Comparison of ENCODE assay signal across 12 cellular contexts in the genomic region with DNA sequence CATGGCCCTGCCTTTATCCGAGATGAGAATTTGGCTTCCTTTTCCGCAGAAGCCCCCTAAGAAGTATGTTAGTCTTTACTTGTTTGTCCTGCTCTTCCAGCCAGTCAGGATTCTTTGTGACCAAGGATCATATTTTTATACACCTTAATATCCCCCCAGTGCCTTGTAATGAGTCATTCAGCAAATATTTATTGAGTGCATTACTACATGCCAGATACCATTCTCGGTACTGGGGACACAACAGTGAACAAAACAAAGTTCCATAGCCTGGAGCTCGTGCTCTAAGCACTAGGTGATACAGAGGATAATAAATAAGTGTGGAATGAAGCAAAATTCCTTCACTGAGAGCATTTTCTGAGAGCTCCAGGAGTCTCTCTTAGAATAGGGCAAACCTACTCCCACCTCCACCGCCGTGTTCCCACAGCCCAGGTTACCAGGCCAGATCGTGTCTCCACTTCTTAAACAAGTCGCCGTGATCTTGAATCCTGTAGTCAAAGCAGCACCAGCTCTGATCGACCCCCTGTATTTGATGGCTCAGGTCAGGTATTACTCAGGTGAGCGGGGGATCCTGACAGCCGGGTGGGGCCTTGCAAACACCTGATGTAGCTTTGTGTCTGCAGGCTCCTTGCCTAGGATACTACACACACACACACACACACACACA. TPM values are rescaled to one million over a fixed set of nuclear protein-coding genes. Genes with fewer than 3 reads are reported as not detected.
A peak's percentile ranks its signal among the peaks of the same experiment; 100 is the strongest.
DNase-seq lines count a peak whose midpoint lies in the region; ATAC-seq, FAIRE-seq and TF ChIP-seq lines count a peak whose summit lies in the region.
"Had no signal": no experiment of that assay in that cellular context is flagged by ENCODE, and none has a peak within 500 bp of the region (broad histone marks: within the 10 kb centered on the region; RNA-seq: fewer than 3 reads in every experiment).

No MANE protein-coding gene starts in this region.

- H4K91ac ChIP-seq in H1 (replicated peaks; ENCODE audit: insufficient read length, low read length) (no peak overlapping the region), H9 (ENCODE audit: insufficient read length, low read depth, low read length) (no peak overlapping the region)

- no peak overlapping the region for H3K9ac ChIP-seq in BLaER1 treated with 17β-estradiol and CSF1 and Interleukin-3, amounts not matched to agents 10 nM and 100 nM
- H3K9ac ChIP-seq in H1 (replicated peaks in 1 of 4; ENCODE audit: extremely low read depth in 1 of 4, low read depth in 3 of 4, low read length in 3 of 4) (no peak overlapping the region), H9 (ENCODE audit: extremely low read depth, insufficient read length, low read length) (no peak overlapping the region)

- no peaks in the 10 kb centered on the region for H3K36me3 Mint-ChIP-seq in H9 (ENCODE audit: insufficient read depth in 1 of 3, low read depth in 3 of 3)

- CTCF ChIA-PET in H1 (lab: Charles Lee; ENCODE audit: partially characterized antibody), result interaction anchor here (0.6 to 20.0 kb wide), 39 partner anchors 9 to 1657 kb away, joined by 3 to 496 read pairs (median 5); partner anchors contain the start of genes CX3CR1, GORASP1, TTC21A and XIRP1

- H3K4me1 ChIP-seq in BLaER1 treated with 17β-estradiol and CSF1 and Interleukin-3, amounts not matched to agents 10 nM and 100 nM, result peaks cover 38 to 86% (median 75%) of the 10 kb centered on the region in 10 experiments
- H3K4me1 ChIP-seq in H1 (replicated peaks in 1 of 4; ENCODE audit: control insufficient read depth in 3 of 4, insufficient read depth in 4 of 4, low read length in 3 of 4) (0 out of 7 replicates have a peak, but pooled peaks cover 0 to 3% (median 0%) of the 10 kb centered on the region in 4 experiments), pancreas (peaks cover 4 to 13% (median 5%) of the 10 kb centered on the region in 3 donors), H9 (ENCODE audit: insufficient read depth, low read length) (no peaks in the 10 kb centered on the region; the same call in 1 of the 2 replicates)

- H3K79me2 ChIP-seq in H1 (ENCODE audit: control insufficient read depth in 1 of 2, insufficient read depth in 2 of 2, low read length in 2 of 2) (no peaks in the 10 kb centered on the region), H9 (ENCODE audit: insufficient read depth, low read length) (no peaks in the 10 kb centered on the region)

- no peaks in the 10 kb centered on the region for H3K27me3 ChIP-seq in BLaER1 treated with 17β-estradiol and CSF1 and Interleukin-3, amounts not matched to agents 10 nM and 100 nM
- H3K27me3 ChIP-seq in H1 (replicated peaks in 1 of 4; ENCODE audit: control insufficient read depth in 3 of 4, extremely low read depth in 1 of 4, insufficient read depth in 3 of 4, low read length in 3 of 4) (no peaks in the 10 kb centered on the region), pancreas (no peaks in the 10 kb centered on the region), H9 (ENCODE audit: insufficient read depth, low read length) (no peaks in the 10 kb centered on the region)
- H3K27me3 ChIP-seq: heart right ventricle had no signal

- no peak overlapping the region for H3K14ac ChIP-seq in H1 (ENCODE audit: insufficient read length)
- no peak overlapping the region for H3K14ac ChIP-seq in H9 (ENCODE audit: insufficient read depth, low read length)

- H2AFZ ChIP-seq in H1 (ENCODE audit: low read length), result no peak overlapping the region
- H2AFZ ChIP-seq in H9 (ENCODE audit: low read length), result no peak overlapping the region

- peaks cover 1% of the 10 kb centered on the region; the same call in 1 of the 2 replicates for H3K27me3 Mint-ChIP-seq in H9 (ENCODE audit: low read depth)
- H3K27me3 Mint-ChIP-seq: naive B cell had no signal

- no peak for TF ChIP-seq RAD21 in H1 (IDR thresholded peaks at IDR 0.05 in 1 of 2, conservative IDR thresholded peaks at IDR 0.05 in 1 of 2; ENCODE audit: low read depth in 2 of 2, low read length in 2 of 2)

- no peak overlapping the region for H3T11ph ChIP-seq in H9 (ENCODE audit: low read length)

- no peak overlapping the region for H3K23ac ChIP-seq in H1 (ENCODE audit: insufficient read length)
- no peak overlapping the region for H3K23ac ChIP-seq in H9 (ENCODE audit: insufficient read length, low read depth, low read length)

- no peak overlapping the region for H3K56ac ChIP-seq in H1 (replicated peaks; ENCODE audit: insufficient read length, low read depth, low read length)
- no peak overlapping the region for H3K56ac ChIP-seq in H9 (ENCODE audit: insufficient read length, low read depth, low read length)

- 0 out of 2 replicates have a peak overlapping the region, but pooled peaks have one; percentile 66 for H2BK20ac ChIP-seq in H1 (ENCODE audit: low read length)
- no peak overlapping the region for H2BK20ac ChIP-seq in H9 (ENCODE audit: low read depth, low read length, poor library complexity, severe bottlenecking)

- H3K4me3 ChIP-seq in BLaER1 treated with 17β-estradiol and CSF1 and Interleukin-3, amounts not matched to agents 10 nM and 100 nM, result no peak overlapping the region
- H3K4me3 ChIP-seq in H1 (ENCODE audit: extremely low read depth in 1 of 4, insufficient read depth in 2 of 4, low read depth in 3 of 4, low read length in 4 of 4) (no peak overlapping the region), pancreas (no peak overlapping the region)
- H3K4me3 ChIP-seq: heart right ventricle had no signal

- peak overlapping the region; percentile 82; the same call in 1 of the 2 replicates for H2AK5ac ChIP-seq in H1 (ENCODE audit: low read depth, low read length)
- no peak overlapping the region for H2AK5ac ChIP-seq in H9 (ENCODE audit: insufficient read length, low read length)

- H4K5ac ChIP-seq in H1 (ENCODE audit: insufficient read length, low read depth, low read length), result no peak overlapping the region
- no peak overlapping the region for H4K5ac ChIP-seq in H9 (ENCODE audit: insufficient read length, low read depth, low read length)

- intact Hi-C loops in pancreas (cut with DNase I), result loop anchor here (5.0 to 10.0 kb wide), 2 partner anchors 159 to 161 kb away; partner anchors contain the start of gene CX3CR1 (in 2 of the 3)

- H2BK120ac ChIP-seq in H1 (replicated peaks; ENCODE audit: low read depth, low read length), result no peak overlapping the region
- H2BK120ac ChIP-seq in H9 (ENCODE audit: low read depth, low read length, poor library complexity, severe bottlenecking), result no peak overlapping the region

- no peak for TF ChIP-seq EP300 in H1 (IDR thresholded peaks at IDR 0.05; ENCODE audit: borderline replicate concordance in 1 of 2, low read depth in 2 of 2, low read length in 2 of 2)

- no peak overlapping the region; a peak in 1 of 7 replicates for H3K27ac Mint-ChIP-seq in H9

- 0 out of 22 replicates have a peak, but pooled peaks cover 0 to 4% (median 0%) of the 10 kb centered on the region in 11 experiments for H3K36me3 ChIP-seq in BLaER1 treated with 17β-estradiol and CSF1 and Interleukin-3, amounts not matched to agents 10 nM and 100 nM
- H3K36me3 ChIP-seq in H1 (ENCODE audit: control insufficient read depth in 2 of 4, insufficient read depth in 4 of 4, low read length in 3 of 4), result no peaks in the 10 kb centered on the region
- no peaks in the 10 kb centered on the region for H3K36me3 ChIP-seq in pancreas

- H2BK15ac ChIP-seq in H1 (ENCODE audit: low read length) (no peak overlapping the region; the same call in 1 of the 2 replicates), H9 (ENCODE audit: low read depth, low read length) (no peak overlapping the region)

- H3K18ac ChIP-seq in H1 (ENCODE audit: extremely low read depth, low read length) (no peak overlapping the region), H9 (ENCODE audit: insufficient read length, low read depth, low read length) (no peak overlapping the region)

- FAIRE-seq in H1 (lab: Jason Lieb, UNC), result no peak
- FAIRE-seq in pancreas (lab: Jason Lieb, UNC), result no peak
- FAIRE-seq: colon had no signal

- H3K79me1 ChIP-seq in H1 (ENCODE audit: low read depth, low read length), result no peaks in the 10 kb centered on the region
- no peaks in the 10 kb centered on the region for H3K79me1 ChIP-seq in H9 (ENCODE audit: insufficient read depth, low read depth, low read length, poor library complexity, severe bottlenecking)

- peak; percentile 75 for DNase-seq in LoVo (ENCODE audit: low spot score)
- DNase-seq in H1 (ENCODE audit: low read depth in 1 of 2, low spot score in 2 of 2), result no peak
- peak in 3 of 6 donors; percentile 11 to 39 (median 18) for DNase-seq in pancreas
- no peak for DNase-seq in middle frontal gyrus (ENCODE audit: extremely low spot score, low spot score)
- DNase-seq in midbrain (lab: John Stamatoyannopoulos, UW), result no peak
- no peak for DNase-seq in H9
- DNase-seq: activated effector memory CD4-positive, alpha-beta T cell treated with Interleukin-2 at 50 U/mL for 16 hours; naive B cell had no signal

- POLR2A ChIA-PET in H1 (lab: Charles Lee; ENCODE audit: partially characterized antibody), result interaction anchor here (0.7 to 3.1 kb wide), 11 partner anchors 10 to 166 kb away, joined by 3 to 13 read pairs (median 3); partner anchors contain the start of genes GORASP1 and TTC21A

- no peak for TF ChIP-seq POLR2A in H1 (IDR thresholded peaks at IDR 0.05; ENCODE audit: control extremely low read depth in 1 of 2, low read depth in 2 of 2, low read length in 2 of 2)

- H2BK5ac ChIP-seq in H1 (ENCODE audit: low read depth, low read length) (peak overlapping the region; percentile 84; the same call in 1 of the 2 replicates), H9 (ENCODE audit: insufficient read length, low read length) (no peak overlapping the region)

- TF ChIP-seq CTCF in H1 (IDR thresholded peaks at IDR 0.05; ENCODE audit: control extremely low read depth in 1 of 3, insufficient read depth in 1 of 3, low read depth in 1 of 3, low read length in 3 of 3) (no peak), pancreas (IDR thresholded peaks at IDR 0.05) (no peak), H9 (conservative IDR thresholded peaks at IDR 0.05) (no peak)

- peak overlapping the region in 1 of 11 experiments; percentile 1; a peak in 1 of 22 replicates for H3K27ac ChIP-seq in BLaER1 treated with 17β-estradiol and CSF1 and Interleukin-3, amounts not matched to agents 10 nM and 100 nM
- H3K27ac ChIP-seq in H1 (ENCODE audit: low read depth, low read length) (no peak overlapping the region), pancreas (peak overlapping the region; percentile 20 to 78 (median 46)), H9 (ENCODE audit: insufficient read length, low read depth, low read length) (no peak overlapping the region)

- peak; percentile 72 to 87 (median 80) for ATAC-seq in pancreas
- ATAC-seq in HG02981 (IDR thresholded peaks at IDR 0.05; ENCODE audit: unreplicated experiment), result no peak

- WGBS in H1 (ENCODE audit: extremely low coverage in 1 of 2, insufficient coverage in 1 of 2, insufficient read length in 1 of 2, insufficient replicate concordance in 2 of 2, low coverage in 1 of 2, low lambda C conversion rate in 2 of 2, missing lambda C conversion rate in 1 of 2), 2 experiments, result 78% methylated on average over 12 of the region's 12 CpGs; no CpG with 5 or more reads in 1 of the 2 experiments
- WGBS in pancreas, 2 donors, result 43 to 47% methylated on average over 12 of the region's 12 CpGs
- WGBS in H9 (ENCODE audit: extremely low coverage, insufficient read length, low lambda C conversion rate), result no CpG with 5 or more reads among the region's 12 CpGs

- H3K9me3 ChIP-seq in BLaER1 treated with 17β-estradiol and CSF1 and Interleukin-3, amounts not matched to agents 10 nM and 100 nM (replicated peaks in 1 of 11), result no peaks in the 10 kb centered on the region
- H3K9me3 ChIP-seq in H1 (ENCODE audit: insufficient read depth in 2 of 2, low read depth in 1 of 2, low read length in 1 of 2) (no peaks in the 10 kb centered on the region), pancreas (no peaks in the 10 kb centered on the region), H9 (ENCODE audit: control insufficient read depth, low read depth, low read length) (no peaks in the 10 kb centered on the region)
- H3K9me3 ChIP-seq: heart right ventricle had no signal

- H4K8ac ChIP-seq in H1 (ENCODE audit: extremely low read depth, insufficient read depth, low read length), result no peak overlapping the region; the same call in 1 of the 2 replicates
- H4K8ac ChIP-seq in H9 (replicated peaks; ENCODE audit: insufficient read length, low read depth, low read length), result no peak overlapping the region

- no peaks in the 10 kb centered on the region for H3K9me3 Mint-ChIP-seq in H9
- H3K9me3 Mint-ChIP-seq: naive B cell had no signal

- H2BK12ac ChIP-seq in H1 (ENCODE audit: low read depth, low read length) (peak overlapping the region; percentile 97; the same call in 1 of the 2 replicates), H9 (ENCODE audit: insufficient read length, low read depth, low read length) (no peak overlapping the region)

- H3K23me2 ChIP-seq in H1 (ENCODE audit: low read depth, low read length) (no peaks in the 10 kb centered on the region), H9 (ENCODE audit: insufficient read length, low read depth, low read length, poor library complexity, severe bottlenecking) (no peaks in the 10 kb centered on the region)

- H3K4me2 ChIP-seq in BLaER1 treated with 17β-estradiol and CSF1 and Interleukin-3, amounts not matched to agents 10 nM and 100 nM, result peak overlapping the region in 10 of 11 experiments; percentile 47 to 98 (median 94); a peak in 20 of 22 replicates
- no peak overlapping the region for H3K4me2 ChIP-seq in H1 (ENCODE audit: insufficient read depth in 1 of 2, low read depth in 2 of 2, low read length in 2 of 2)
- no peak overlapping the region for H3K4me2 ChIP-seq in H9 (ENCODE audit: insufficient read depth, insufficient read length, low read length)

- H3K4me3 Mint-ChIP-seq in H9, result no peak overlapping the region

- peaks cover 10% of the 10 kb centered on the region in 2 experiments for H3K4me1 Mint-ChIP-seq in H9

- H4K20me1 ChIP-seq in BLaER1 treated with 17β-estradiol and CSF1 and Interleukin-3, amounts not matched to agents 10 nM and 100 nM, result no peaks in the 10 kb centered on the region
- H4K20me1 ChIP-seq in H1 (replicated peaks in 1 of 2; ENCODE audit: control insufficient read depth in 1 of 2, insufficient read depth in 2 of 2, low read length in 2 of 2), result no peaks in the 10 kb centered on the region
- peaks cover 2% of the 10 kb centered on the region for H4K20me1 ChIP-seq in H9 (ENCODE audit: control insufficient read depth, insufficient read depth, insufficient read length)

- H3K4ac ChIP-seq in H1 (replicated peaks; ENCODE audit: insufficient read length, low read depth, low read length), result no peak overlapping the region
- H3K4ac ChIP-seq in H9 (ENCODE audit: low read depth, low read length), result no peak overlapping the region

RNA-seq across cellular contexts. Expression of gene TTC21A, which starts 18.5 kb away (rescaled TPM):
- 1.7 and 2.8 TPM in 2 replicates for total RNA-seq in H1 (2021; fragmentation: NEBNext Ultra II Directional; extraction: Animal tissue kit (Norgen Biotek cat#: 25700))
- polyA plus RNA-seq in H1 (2011; rRNA removed) (2.3 and 2.7 TPM in 2 replicates), pancreas (10 to 100 TPM; 21.7 to 31.3 TPM)
- 2.5 TPM for polyA plus RNA-seq in H1 (2011; cell fraction: cytosol; rRNA removed)
- polyA plus RNA-seq in H1 (2011; cell fraction: nucleus; rRNA removed), result 16.0 TPM
- 2.6 to 3.5 TPM (median 2.9 TPM) in 4 replicates for polyA plus RNA-seq in H1 (2012, experiment 1 of 2)
- 0.34 TPM for polyA plus RNA-seq in H1 (2012, experiment 2 of 2)
- 1.4 TPM for polyA plus RNA-seq in H1 (2013, experiment 1 of 2)
- 1.4 TPM for polyA plus RNA-seq in H1 (2013, experiment 2 of 2)
- polyA minus RNA-seq in H1 (2011; rRNA and poly(A)+ RNA removed), result 2.1 and 2.9 TPM in 2 replicates
- polyA minus RNA-seq in H1 (2011; cell fraction: cytosol; rRNA and poly(A)+ RNA removed), result 2.6 TPM
- 8.1 TPM for polyA minus RNA-seq in H1 (2011; cell fraction: nucleus; rRNA and poly(A)+ RNA removed)
- total RNA-seq in pancreas (1 to 10 TPM; 3.1 to 9.6 (median 5.5) TPM), H9 (2021) (1.7 and 2.3 TPM in 2 replicates)

RNA-seq across cellular contexts. Expression of gene GORASP1, which starts 18.5 kb away (rescaled TPM):
- total RNA-seq in H1 (2021; fragmentation: NEBNext Ultra II Directional; extraction: Animal tissue kit (Norgen Biotek cat#: 25700)), result 33.4 and 39.3 TPM in 2 replicates
- polyA plus RNA-seq in H1 (2011; rRNA removed) (33.5 and 45.0 TPM in 2 replicates), pancreas (10 to 100 TPM; 56.2 to 79.6 TPM)
- 43.9 TPM for polyA plus RNA-seq in H1 (2011; cell fraction: cytosol; rRNA removed)
- polyA plus RNA-seq in H1 (2011; cell fraction: nucleus; rRNA removed), result 133 TPM
- polyA plus RNA-seq in H1 (2012, experiment 1 of 2), result 28.9 to 39.2 TPM (median 35.8 TPM) in 4 replicates
- 23.5 TPM for polyA plus RNA-seq in H1 (2012, experiment 2 of 2)
- polyA plus RNA-seq in H1 (2013, experiment 1 of 2), result 17.0 TPM
- 15.3 TPM for polyA plus RNA-seq in H1 (2013, experiment 2 of 2)
- polyA minus RNA-seq in H1 (2011; rRNA and poly(A)+ RNA removed), result 38.5 and 44.1 TPM in 2 replicates
- 25.0 TPM for polyA minus RNA-seq in H1 (2011; cell fraction: cytosol; rRNA and poly(A)+ RNA removed)
- polyA minus RNA-seq in H1 (2011; cell fraction: nucleus; rRNA and poly(A)+ RNA removed), result 41.5 TPM
- total RNA-seq in pancreas (10 to 100 TPM; 25.9 to 48.6 (median 31.6) TPM), H9 (2021) (36.1 and 37.4 TPM in 2 replicates)

RNA-seq across cellular contexts. Expression of gene CSRNP1, which starts 27.4 kb away (rescaled TPM):
- 7.1 and 8.3 TPM in 2 replicates for total RNA-seq in H1 (2021; fragmentation: NEBNext Ultra II Directional; extraction: Animal tissue kit (Norgen Biotek cat#: 25700))
- polyA plus RNA-seq in H1 (2011; rRNA removed) (6.7 and 10.9 TPM in 2 replicates), pancreas (10 to 100 TPM; 20.3 to 31.4 TPM)
- polyA plus RNA-seq in H1 (2011; cell fraction: cytosol; rRNA removed), result 9.2 TPM
- 16.9 TPM for polyA plus RNA-seq in H1 (2011; cell fraction: nucleus; rRNA removed)
- 6.3 to 8.1 TPM (median 7.5 TPM) in 4 replicates for polyA plus RNA-seq in H1 (2012, experiment 1 of 2)
- 10.1 TPM for polyA plus RNA-seq in H1 (2012, experiment 2 of 2)
- 4.0 TPM for polyA plus RNA-seq in H1 (2013, experiment 1 of 2)
- 3.9 TPM for polyA plus RNA-seq in H1 (2013, experiment 2 of 2)
- polyA minus RNA-seq in H1 (2011; rRNA and poly(A)+ RNA removed), result 9.9 and 16.1 TPM in 2 replicates
- 7.6 TPM for polyA minus RNA-seq in H1 (2011; cell fraction: cytosol; rRNA and poly(A)+ RNA removed)
- 11.4 TPM for polyA minus RNA-seq in H1 (2011; cell fraction: nucleus; rRNA and poly(A)+ RNA removed)
- total RNA-seq in pancreas (10 to 100 TPM in 5 of 6 donors, 1 to 10 TPM in 1; 9.0 to 29.2 (median 13.4) TPM), H9 (2021) (8.2 and 8.5 TPM in 2 replicates)

Comparison
In these comparisons a context has a peak if more than half of its experiments do, and no peak if none do; other contexts are left out.
1. H3K27ac ChIP-seq: peak in pancreas (4 of 4); none in H1 (single experiment) and H9 (single experiment).
2. H3K4me2 ChIP-seq: peak in BLaER1 treated with 17β-estradiol and CSF1 and Interleukin-3, amounts not matched to agents 10 nM and 100 nM (10 of 11); none in H1 (0 of 2) and H9 (single experiment).